In genomic region chr12:11171145-11171952, GRCh38 we compare ENCODE assay signal across 8 cellular contexts. TPM values are rescaled to one million over a fixed set of nuclear protein-coding genes. Genes with fewer than 3 reads are reported as not detected.
A peak's percentile ranks its signal among the peaks of the same experiment; 100 is the strongest.
DNase-seq lines count a peak whose midpoint lies in the region; ATAC-seq and TF ChIP-seq lines count a peak whose summit lies in the region.

TSS of gene SMIM10L1 (plus strand) at chr12:11171194. CDS start at chr12:11171357, 163 bp downstream.

- H3K4me3 ChIP-seq in GM06990 (replicated peaks; ENCODE audit: low read depth, low read length) (peak within 1 kb of the TSS; percentile 90), NB4 (ENCODE audit: low read depth, low read length) (peak within 1 kb of the TSS; percentile 98), gastroesophageal sphincter (peak within 1 kb of the TSS; percentile 62 to 90), neuronal stem cell (ENCODE audit: low read length in 2 of 2) (peak within 1 kb of the TSS; percentile 88 to 96), subcutaneous abdominal adipose tissue (ENCODE audit: low read depth in 1 of 5, low read length in 5 of 5) (peak within 1 kb of the TSS; percentile 89 to 99 (median 95))

- H3K27ac Mint-ChIP-seq in activated naive CD4-positive, alpha-beta T cell treated with anti-CD3 and anti-CD28 coated beads, Interleukin-2, amount 10 ng/mL, durations not matched to agents 7 days and 5 days, result peak within 1 kb of the TSS; percentile 99

- peak within 1 kb of the TSS; percentile 96 for H3K23ac ChIP-seq in neuronal stem cell (ENCODE audit: low read depth, low read length, poor library complexity)

- H3K36me3 ChIP-seq in GM06990 (ENCODE audit: control insufficient read depth, insufficient read depth, low read length), result no peaks in the 10 kb centered on the region; the same call in 1 of the 2 replicates
- H3K36me3 ChIP-seq in gastroesophageal sphincter, result peaks cover 0 to under 1% of the 10 kb centered on the region in 2 donors
- H3K36me3 ChIP-seq in neuronal stem cell (replicated peaks in 1 of 2; ENCODE audit: control insufficient read depth in 2 of 2, insufficient read depth in 2 of 2, low read length in 2 of 2), result peaks cover 2 to 52% of the 10 kb centered on the region in 2 donors
- peaks cover 0 to 4% (median 0%) of the 10 kb centered on the region in 5 donors for H3K36me3 ChIP-seq in subcutaneous abdominal adipose tissue (ENCODE audit: control insufficient read depth in 5 of 5, insufficient read depth in 5 of 5, low read length in 5 of 5)

- H2BK120ac ChIP-seq in neuronal stem cell (ENCODE audit: low read depth, low read length), result peak within 1 kb of the TSS; percentile 88

- peak within 1 kb of the TSS; percentile 55 for H3K4me2 ChIP-seq in neuronal stem cell (ENCODE audit: insufficient read depth, low read length, poor library complexity, severe bottlenecking)

- no peaks in the 10 kb centered on the region for H3K9me3 Mint-ChIP-seq in activated naive CD4-positive, alpha-beta T cell treated with anti-CD3 and anti-CD28 coated beads, Interleukin-2, amount 10 ng/mL, durations not matched to agents 7 days and 5 days

- WGBS in gastroesophageal sphincter (ENCODE audit: low coverage in 1 of 2), 2 donors, result 0% methylated on average over 3 to 13 of the region's 70 CpGs
- no CpG with 5 or more reads among the region's 70 CpGs for WGBS in neuronal stem cell (ENCODE audit: extremely low coverage in 2 of 2, insufficient read length in 2 of 2, insufficient replicate concordance in 1 of 2), 2 donors

- no peak within 1 kb of the TSS for H2BK12ac ChIP-seq in neuronal stem cell (ENCODE audit: low read length)

- no peak for TF ChIP-seq EP300 in gastroesophageal sphincter (IDR thresholded peaks at IDR 0.05)

- H3K14ac ChIP-seq in neuronal stem cell (ENCODE audit: low read length), result peak within 1 kb of the TSS; percentile 97

- H3K27ac ChIP-seq in gastroesophageal sphincter (peak within 1 kb of the TSS; percentile 89 to 96 (median 91)), neuronal stem cell (replicated peaks; ENCODE audit: low read length) (peak within 1 kb of the TSS; percentile 97), subcutaneous abdominal adipose tissue (ENCODE audit: low read depth, low read length) (peak within 1 kb of the TSS; percentile 91)

- H3K4me3 Mint-ChIP-seq in activated naive CD4-positive, alpha-beta T cell treated with anti-CD3 and anti-CD28 coated beads, Interleukin-2, amount 10 ng/mL, durations not matched to agents 7 days and 5 days, result peak within 1 kb of the TSS; percentile 98

- H4K91ac ChIP-seq in neuronal stem cell (ENCODE audit: low read depth, low read length, poor library complexity), result peak within 1 kb of the TSS; percentile 99

- H3K4me1 ChIP-seq in gastroesophageal sphincter (peaks cover 10 to 59% (median 23%) of the 10 kb centered on the region in 3 donors), neuronal stem cell (ENCODE audit: control insufficient read depth in 2 of 2, insufficient read depth in 1 of 2, low read depth in 1 of 2, low read length in 2 of 2) (peaks cover 5 to 10% of the 10 kb centered on the region in 2 donors), subcutaneous abdominal adipose tissue (ENCODE audit: control insufficient read depth in 5 of 5, insufficient read depth in 5 of 5, low read length in 5 of 5) (peaks cover 0 to 45% (median 36%) of the 10 kb centered on the region in 5 donors)

- H3K27me3 Mint-ChIP-seq in activated naive CD4-positive, alpha-beta T cell treated with anti-CD3 and anti-CD28 coated beads, Interleukin-2, amount 10 ng/mL, durations not matched to agents 7 days and 5 days, result no peaks in the 10 kb centered on the region

- ATAC-seq in HG02571 (IDR thresholded peaks at IDR 0.05; ENCODE audit: unreplicated experiment) (peak; percentile 97), gastroesophageal sphincter (peak; percentile 99)

- H3K9me3 ChIP-seq in gastroesophageal sphincter, result no peaks in the 10 kb centered on the region
- peaks cover 0 to 3% of the 10 kb centered on the region in 2 donors for H3K9me3 ChIP-seq in neuronal stem cell (replicated peaks in 1 of 2; ENCODE audit: control insufficient read depth in 2 of 2, insufficient read depth in 1 of 2, low read depth in 1 of 2, low read length in 2 of 2)
- no peaks in the 10 kb centered on the region for H3K9me3 ChIP-seq in subcutaneous abdominal adipose tissue (ENCODE audit: control insufficient read depth in 5 of 5, low read length in 5 of 5)

- peak within 1 kb of the TSS; percentile 89 for H2AFZ ChIP-seq in neuronal stem cell (ENCODE audit: low read length)

- H3K4ac ChIP-seq in neuronal stem cell (ENCODE audit: low read length), result no peak within 1 kb of the TSS

- peak within 1 kb of the TSS; percentile 88 for H2BK15ac ChIP-seq in neuronal stem cell (ENCODE audit: low read length)

- H2AK5ac ChIP-seq in neuronal stem cell (ENCODE audit: low read depth, low read length), result no peak within 1 kb of the TSS

- H3K18ac ChIP-seq in neuronal stem cell (ENCODE audit: low read length), result peak within 1 kb of the TSS; percentile 98

- TF ChIP-seq POLR2A in NB4 (IDR thresholded peaks at IDR 0.05; ENCODE audit: extremely low read depth, insufficient read length) (peak; percentile 76), gastroesophageal sphincter (IDR thresholded peaks at IDR 0.05) (peak; percentile 53 to 65)

- H2BK5ac ChIP-seq in neuronal stem cell (ENCODE audit: low read length), result peak within 1 kb of the TSS; percentile 99

- H4K8ac ChIP-seq in neuronal stem cell (ENCODE audit: low read depth, low read length), result peak within 1 kb of the TSS; percentile 99

- H3K36me3 Mint-ChIP-seq in activated naive CD4-positive, alpha-beta T cell treated with anti-CD3 and anti-CD28 coated beads, Interleukin-2, amount 10 ng/mL, durations not matched to agents 7 days and 5 days, result peaks cover 53% of the 10 kb centered on the region

- H3K79me1 ChIP-seq in neuronal stem cell (ENCODE audit: low read depth, low read length), result no peaks in the 10 kb centered on the region

- H3K9ac ChIP-seq in neuronal stem cell (ENCODE audit: low read depth, low read length, poor library complexity) (peak within 1 kb of the TSS; percentile 99), subcutaneous abdominal adipose tissue (ENCODE audit: low read length in 5 of 5) (peak within 1 kb of the TSS; percentile 64 to 98 (median 94))

- H3K4me1 Mint-ChIP-seq in activated naive CD4-positive, alpha-beta T cell treated with anti-CD3 and anti-CD28 coated beads, Interleukin-2, amount 10 ng/mL, durations not matched to agents 7 days and 5 days, result peaks cover 57% of the 10 kb centered on the region

- no peaks in the 10 kb centered on the region for H3K27me3 ChIP-seq in GM06990 (replicated peaks; ENCODE audit: control insufficient read depth, insufficient read depth, low read length)
- H3K27me3 ChIP-seq in gastroesophageal sphincter, result no peaks in the 10 kb centered on the region
- H3K27me3 ChIP-seq in neuronal stem cell (ENCODE audit: control insufficient read depth in 3 of 3, insufficient read depth in 3 of 3, low read depth in 1 of 3, low read length in 3 of 3), result no peaks in the 10 kb centered on the region
- H3K27me3 ChIP-seq in subcutaneous abdominal adipose tissue (ENCODE audit: control insufficient read depth in 5 of 5, insufficient read depth in 4 of 5, low read length in 5 of 5), result no peaks in the 10 kb centered on the region

- CTCF ChIA-PET in activated naive CD4-positive, alpha-beta T cell treated with anti-CD3 and anti-CD28 coated beads, Interleukin-2, amount 10 ng/mL, durations not matched to agents 7 days and 5 days (lab: Charles Lee), result interaction anchor here (0.8 to 1.9 kb wide), 3 partner anchors 8 to 421 kb away, joined by 3 to 5 read pairs (median 3); no protein-coding TSS in a partner anchor

- no peak for TF ChIP-seq CTCF in GM06990 (IDR thresholded peaks at IDR 0.05; ENCODE audit: insufficient read depth, low read length, poor library complexity, severe bottlenecking)
- no peak for TF ChIP-seq CTCF in NB4 (IDR thresholded peaks at IDR 0.05; ENCODE audit: low read depth, low read length)
- TF ChIP-seq CTCF in gastroesophageal sphincter (IDR thresholded peaks at IDR 0.05), result peak in 1 of 4 experiments; percentile 1

- DNase-seq in GM06990 (ENCODE audit: extremely low read depth, insufficient read length), result peak; percentile 92
- DNase-seq in NB4 (ENCODE audit: low read depth), result peak; percentile 95
- DNase-seq in SK-N-DZ (ENCODE audit: low spot score), result peak; percentile 95
- peak; percentile 93 for DNase-seq in activated naive CD4-positive, alpha-beta T cell treated with anti-CD3 and anti-CD28 coated beads, Interleukin-2, amount 10 ng/mL, durations not matched to agents 7 days and 5 days
- DNase-seq in neuronal stem cell (ENCODE audit: low spot score), result peak; percentile 88

RNA-seq across cellular contexts. Expression of gene SMIM10L1, which starts in this region (rescaled TPM):
- polyA plus RNA-seq in SK-N-DZ (2014; cell fraction: cytosol; rRNA removed), result 11.0 and 13.0 TPM in 2 replicates
- polyA plus RNA-seq in SK-N-DZ (2014; cell fraction: nucleus; rRNA removed), result 8.9 and 9.5 TPM in 2 replicates
- 10 to 100 TPM; 12.5 to 18.2 (median 16.6) TPM for total RNA-seq in gastroesophageal sphincter
- 14.3 TPM for polyA plus RNA-seq in neuronal stem cell (2013, experiment 1 of 2)
- polyA plus RNA-seq in neuronal stem cell (2013, experiment 2 of 2), result 14.6 TPM

Comparison
In these comparisons a context has a peak if more than half of its experiments do, and no peak if none do; other contexts are left out.
1. Peak in every context shown above with its lines: DNase-seq, ATAC-seq, H3K4me3 ChIP-seq and H3K27ac ChIP-seq.